Comparison of ENCODE assay signal across 11 cellular contexts in genomic region chr19:35123573-35123972, GRCh38. TPM values are rescaled to one million over a fixed set of nuclear protein-coding genes. Genes with fewer than 3 reads are reported as not detected.
DNase-seq lines count a peak whose midpoint lies in the region; ATAC-seq and TF ChIP-seq lines count a peak whose summit lies in the region.
"Had no signal": no experiment of that assay in that cellular context is flagged by ENCODE, and none has a peak within 500 bp of the region (broad histone marks: within the 10 kb centered on the region; RNA-seq: fewer than 3 reads in every experiment).

No MANE protein-coding gene starts in this region.

- ATAC-seq in activated T-helper 17 cell treated with anti-CD3 and anti-CD28 coated beads, Interleukin-2, amount 50 U/mL, for 72 hours (replicated peaks): no peak
- no peak for ATAC-seq in stimulated activated naive B cell treated with anti-CD40 and anti-IgM and Interleukin-4, amounts not matched to agents 10 μg/mL and 1 μg/mL and 100 μg/mL, for 72 hours (replicated peaks)
- ATAC-seq in HG03565 (IDR thresholded peaks at IDR 0.05; ENCODE audit: unreplicated experiment): no peak
- no peak for ATAC-seq in HG02840 (IDR thresholded peaks at IDR 0.05; ENCODE audit: low FRiP score, unreplicated experiment)

- no peaks in the 10 kb centered on the region for H3K27me3 ChIP-seq in H9 (ENCODE audit: insufficient read depth, low read length)
- H3K27me3 ChIP-seq in right atrium auricular region: no peaks in the 10 kb centered on the region

- H2BK20ac ChIP-seq in H9 (ENCODE audit: low read depth, low read length, poor library complexity, severe bottlenecking): no peak overlapping the region

- no peak overlapping the region for H3K4ac ChIP-seq in H9 (ENCODE audit: low read depth, low read length)

- H4K8ac ChIP-seq in H9 (replicated peaks; ENCODE audit: insufficient read length, low read depth, low read length): no peak overlapping the region

- H3K36me3 Mint-ChIP-seq in H9 (ENCODE audit: insufficient read depth in 1 of 3, low read depth in 3 of 3): no peaks in the 10 kb centered on the region
- no peaks in the 10 kb centered on the region for H3K36me3 Mint-ChIP-seq in activated T-helper 17 cell treated with anti-CD3 and anti-CD28 coated beads, Interleukin-2, amount 50 U/mL, for 72 hours (ENCODE audit: low read depth)
- no peaks in the 10 kb centered on the region for H3K36me3 Mint-ChIP-seq in stimulated activated naive B cell treated with anti-CD40 and anti-IgM and Interleukin-4, amounts not matched to agents 10 μg/mL and 1 μg/mL and 100 μg/mL, for 72 hours

- H3K27ac Mint-ChIP-seq in H9: peak overlapping the region in 1 of 3 experiments; percentile 27; a peak in 1 of 7 replicates
- no peak overlapping the region for H3K27ac Mint-ChIP-seq in activated T-helper 17 cell treated with anti-CD3 and anti-CD28 coated beads, Interleukin-2, amount 50 U/mL, for 72 hours
- peak overlapping the region; percentile 79 for H3K27ac Mint-ChIP-seq in stimulated activated naive B cell treated with anti-CD40 and anti-IgM and Interleukin-4, amounts not matched to agents 10 μg/mL and 1 μg/mL and 100 μg/mL, for 72 hours

- H3K23me2 ChIP-seq in H9 (ENCODE audit: insufficient read length, low read depth, low read length, poor library complexity, severe bottlenecking): no peaks in the 10 kb centered on the region

- H2BK5ac ChIP-seq in H9 (ENCODE audit: insufficient read length, low read length): no peak overlapping the region

- no CpG with 5 or more reads among the region's 5 CpGs for WGBS in H9 (ENCODE audit: extremely low coverage, insufficient read length, low lambda C conversion rate)

- H3K18ac ChIP-seq in H9 (ENCODE audit: insufficient read length, low read depth, low read length): no peak overlapping the region

- H3K4me3 Mint-ChIP-seq in H9: no peak overlapping the region; a peak in 1 of 5 replicates
- H3K4me3 Mint-ChIP-seq in activated T-helper 17 cell treated with anti-CD3 and anti-CD28 coated beads, Interleukin-2, amount 50 U/mL, for 72 hours: peak overlapping the region; percentile 91
- H3K4me3 Mint-ChIP-seq in stimulated activated naive B cell treated with anti-CD40 and anti-IgM and Interleukin-4, amounts not matched to agents 10 μg/mL and 1 μg/mL and 100 μg/mL, for 72 hours: peak overlapping the region in 1 of 2 donors; percentile 86

- no peaks in the 10 kb centered on the region for H3K9me3 Mint-ChIP-seq in H9
- no peaks in the 10 kb centered on the region for H3K9me3 Mint-ChIP-seq in activated T-helper 17 cell treated with anti-CD3 and anti-CD28 coated beads, Interleukin-2, amount 50 U/mL, for 72 hours
- no peaks in the 10 kb centered on the region for H3K9me3 Mint-ChIP-seq in stimulated activated naive B cell treated with anti-CD40 and anti-IgM and Interleukin-4, amounts not matched to agents 10 μg/mL and 1 μg/mL and 100 μg/mL, for 72 hours

- H4K91ac ChIP-seq in H9 (ENCODE audit: insufficient read length, low read depth, low read length): no peak overlapping the region

- H3K27ac ChIP-seq in H9 (ENCODE audit: insufficient read length, low read depth, low read length) (no peak overlapping the region), right atrium auricular region (peak overlapping the region; percentile 89 to 93)
- H3K27ac ChIP-seq: HL-60, SJCRH30 had no signal

- H3K14ac ChIP-seq in H9 (ENCODE audit: insufficient read depth, low read length): 0 out of 2 replicates have a peak overlapping the region, but pooled peaks have one; percentile 20

- H3K4me1 ChIP-seq in H9 (ENCODE audit: insufficient read depth, low read length) (no peaks in the 10 kb centered on the region; the same call in 1 of the 2 replicates), right atrium auricular region (peaks cover 0 to 36% of the 10 kb centered on the region in 2 donors)
- H3K4me1 ChIP-seq: SJCRH30 had no signal

- no peak overlapping the region for H3K23ac ChIP-seq in H9 (ENCODE audit: insufficient read length, low read depth, low read length)

- H3K4me3 ChIP-seq in right atrium auricular region: peak overlapping the region in 1 of 2 donors; percentile 58
- H3K4me3 ChIP-seq: SJCRH30 had no signal

- peaks cover 3% of the 10 kb centered on the region for H3K27me3 Mint-ChIP-seq in H9 (ENCODE audit: low read depth)
- no peaks in the 10 kb centered on the region for H3K27me3 Mint-ChIP-seq in activated T-helper 17 cell treated with anti-CD3 and anti-CD28 coated beads, Interleukin-2, amount 50 U/mL, for 72 hours
- H3K27me3 Mint-ChIP-seq in stimulated activated naive B cell treated with anti-CD40 and anti-IgM and Interleukin-4, amounts not matched to agents 10 μg/mL and 1 μg/mL and 100 μg/mL, for 72 hours: peaks cover 0 to 5% of the 10 kb centered on the region in 2 donors

- H2BK12ac ChIP-seq in H9 (ENCODE audit: insufficient read length, low read depth, low read length): no peak overlapping the region

- no peaks in the 10 kb centered on the region for H3K9me3 ChIP-seq in H9 (ENCODE audit: control insufficient read depth, low read depth, low read length)
- H3K9me3 ChIP-seq in right atrium auricular region: no peaks in the 10 kb centered on the region
- H3K9me3 ChIP-seq: SJCRH30 had no signal

- no peaks in the 10 kb centered on the region for H3K79me2 ChIP-seq in H9 (ENCODE audit: insufficient read depth, low read length)

- no peak overlapping the region for H2BK120ac ChIP-seq in H9 (ENCODE audit: low read depth, low read length, poor library complexity, severe bottlenecking)

- no peaks in the 10 kb centered on the region for H3K79me1 ChIP-seq in H9 (ENCODE audit: insufficient read depth, low read depth, low read length, poor library complexity, severe bottlenecking)

- DNase-seq in H9 (no peak), right atrium auricular region (ENCODE audit: low spot score) (no peak), NCI-H345 (lab: John Stamatoyannopoulos, UW) (no peak), NCI-H2227 treated with DMSO at 0.1 percent for 48 hours (lab: John Stamatoyannopoulos, UW) (no peak)
- DNase-seq in stimulated activated naive B cell treated with anti-CD40 and anti-IgM and Interleukin-4, amounts not matched to agents 10 μg/mL and 1 μg/mL and 100 μg/mL, for 72 hours: no peak
- DNase-seq: cerebellar nuclear complex, SJCRH30 had no signal

- no peak overlapping the region for H2BK15ac ChIP-seq in H9 (ENCODE audit: low read depth, low read length)

- no peak overlapping the region for H3K56ac ChIP-seq in H9 (ENCODE audit: insufficient read length, low read depth, low read length)

- H3K36me3 ChIP-seq in right atrium auricular region: no peaks in the 10 kb centered on the region
- H3K36me3 ChIP-seq: SJCRH30 had no signal

- no peak overlapping the region for H3K4me2 ChIP-seq in H9 (ENCODE audit: insufficient read depth, insufficient read length, low read length)

- H3K9ac ChIP-seq in H9 (ENCODE audit: extremely low read depth, insufficient read length, low read length): no peak overlapping the region

- H3T11ph ChIP-seq in H9 (ENCODE audit: low read length): no peak overlapping the region

- H3K4me1 Mint-ChIP-seq in H9: peaks cover 31 to 34% of the 10 kb centered on the region in 2 experiments
- H3K4me1 Mint-ChIP-seq in activated T-helper 17 cell treated with anti-CD3 and anti-CD28 coated beads, Interleukin-2, amount 50 U/mL, for 72 hours: peaks cover 13% of the 10 kb centered on the region
- H3K4me1 Mint-ChIP-seq in stimulated activated naive B cell treated with anti-CD40 and anti-IgM and Interleukin-4, amounts not matched to agents 10 μg/mL and 1 μg/mL and 100 μg/mL, for 72 hours: peaks cover 29 to 51% of the 10 kb centered on the region in 2 donors

- TF ChIP-seq CTCF in H9 (conservative IDR thresholded peaks at IDR 0.05): no peak
- no peak for TF ChIP-seq CTCF in right atrium auricular region (IDR thresholded peaks at IDR 0.05)

- no peak overlapping the region for H4K5ac ChIP-seq in H9 (ENCODE audit: insufficient read length, low read depth, low read length)

- no peak overlapping the region for H2AK5ac ChIP-seq in H9 (ENCODE audit: insufficient read length, low read length)

- no peaks in the 10 kb centered on the region for H4K20me1 ChIP-seq in H9 (ENCODE audit: control insufficient read depth, insufficient read depth, insufficient read length)

- no peak overlapping the region for H2AFZ ChIP-seq in H9 (ENCODE audit: low read length)

RNA-seq across cellular contexts. Expression of gene FXYD3, which starts 8.0 kb away (rescaled TPM):
- total RNA-seq in H9 (2021) (1.5 TPM in 2 replicates), right atrium auricular region (1 to 10 TPM in 1 of 2 donors, under 1 TPM in 1; 0.98 to 1.6 TPM)
- total RNA-seq in activated T-helper 17 cell treated with anti-CD3 and anti-CD28 coated beads, Interleukin-2, amount 50 U/mL, for 72 hours: not detected
- total RNA-seq: SJCRH30 had no signal

RNA-seq across cellular contexts. Expression of gene LGI4, which starts 11.3 kb away (rescaled TPM):
- total RNA-seq in H9 (2021): 2.6 and 3.2 TPM in 2 replicates
- total RNA-seq in activated T-helper 17 cell treated with anti-CD3 and anti-CD28 coated beads, Interleukin-2, amount 50 U/mL, for 72 hours: 1 to 10 TPM in 1 of 2 donors, not detected in 1; 1.9 TPM
- total RNA-seq in right atrium auricular region: 10 to 100 TPM; 10.9 to 42.5 TPM
- total RNA-seq: SJCRH30 had no signal

RNA-seq across cellular contexts. Expression of gene FXYD1, which starts 15.1 kb away (rescaled TPM):
- total RNA-seq in H9 (2021) (6.8 and 7.7 TPM in 2 replicates), right atrium auricular region (100 to 1,000 TPM; 166 to 175 TPM)
- total RNA-seq in activated T-helper 17 cell treated with anti-CD3 and anti-CD28 coated beads, Interleukin-2, amount 50 U/mL, for 72 hours: under 1 TPM; 0.54 to 0.93 TPM
- total RNA-seq: SJCRH30 had no signal

RNA-seq across cellular contexts. Expression of gene FXYD7, which starts 19.5 kb away (rescaled TPM):
- total RNA-seq in H9 (2021) (8.2 and 9.0 TPM in 2 replicates), right atrium auricular region (not detected)
- 1 to 10 TPM in 1 of 2 donors, under 1 TPM in 1; 0.40 to 1.4 TPM for total RNA-seq in activated T-helper 17 cell treated with anti-CD3 and anti-CD28 coated beads, Interleukin-2, amount 50 U/mL, for 72 hours
- total RNA-seq: SJCRH30 had no signal

RNA-seq across cellular contexts. Expression of gene FXYD5, which starts 31.0 kb away (rescaled TPM):
- 83.7 and 100 TPM in 2 replicates for total RNA-seq in H9 (2021)
- 100 to 1,000 TPM; 214 to 257 TPM for total RNA-seq in activated T-helper 17 cell treated with anti-CD3 and anti-CD28 coated beads, Interleukin-2, amount 50 U/mL, for 72 hours
- total RNA-seq in right atrium auricular region: 10 to 100 TPM; 31.3 to 77.7 TPM

Comparison
In these comparisons a context has a peak if more than half of its experiments do, and no peak if none do; other contexts are left out.
1. RNA of gene FXYD1, which starts 15.1 kb away (total RNA-seq): 166 to 175 TPM in right atrium auricular region; 6.8 to 7.7 TPM in H9 and 0.54 to 0.93 TPM in activated T-helper 17 cell treated with anti-CD3 and anti-CD28 coated beads, Interleukin-2, amount 50 U/mL, for 72 hours; every median in the first group is over 10 times any median in the second.